ENCODE assay signal across 23 cellular contexts in the genomic region with DNA sequence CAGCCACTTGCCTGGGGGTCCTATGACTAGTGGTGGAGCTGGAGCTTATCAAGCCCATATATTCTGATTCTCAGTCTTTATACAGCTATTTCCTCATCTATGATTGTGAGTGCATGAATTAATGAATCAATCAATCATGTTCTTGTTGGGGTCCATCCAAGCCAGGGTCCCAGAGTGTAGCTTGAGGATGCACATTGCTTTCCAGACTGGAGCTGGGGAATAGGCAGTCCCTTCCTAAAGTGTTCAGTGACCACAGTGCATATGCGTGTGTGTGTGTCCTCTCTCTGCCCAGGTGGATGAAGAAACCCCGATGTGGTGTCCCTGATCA. TPM values are rescaled to one million over a fixed set of nuclear protein-coding genes. Genes with fewer than 3 reads are reported as not detected.
A peak's percentile ranks its signal among the peaks of the same experiment; 100 is the strongest.
DNase-seq lines count a peak whose midpoint lies in the region; ATAC-seq, FAIRE-seq and TF ChIP-seq lines count a peak whose summit lies in the region.
"Had no signal": no experiment of that assay in that cellular context is flagged by ENCODE, and none has a peak within 500 bp of the region (broad histone marks: within the 10 kb centered on the region; RNA-seq: fewer than 3 reads in every experiment).

No MANE protein-coding gene starts in this region.

- POLR2A ChIA-PET in activated CD4-positive, alpha-beta T cell treated with anti-CD3 and anti-CD28 coated beads, Interleukin-2, amount 10 ng/mL, durations not matched to agents 7 days and 5 days (lab: Charles Lee), result no interaction called here

- H3F3A ChIP-seq in Loucy (ENCODE audit: low read depth), result peaks cover 8% of the 10 kb centered on the region

- peaks cover 23% of the 10 kb centered on the region for H3K4me1 ChIP-seq in Loucy (ENCODE audit: insufficient read depth, low read length, poor library complexity, severe bottlenecking)
- peaks cover 3 to 5% of the 10 kb centered on the region in 2 donors for H3K4me1 ChIP-seq in small intestine (ENCODE audit: control insufficient read depth in 2 of 2, insufficient read depth in 1 of 2, low read depth in 1 of 2, low read length in 1 of 2)
- H3K4me1 ChIP-seq: SJCRH30, vagina had no signal

- no peaks in the 10 kb centered on the region for H3K9me3 Mint-ChIP-seq in activated CD4-positive, alpha-beta T cell treated with anti-CD3 and anti-CD28 coated beads, Interleukin-2, amount 10 ng/mL, durations not matched to agents 7 days and 5 days
- H3K9me3 Mint-ChIP-seq in activated naive CD8-positive, alpha-beta T cell treated with anti-CD3 and anti-CD28 coated beads, Interleukin-2, amount 50 U/mL, for 24 hours, result no peaks in the 10 kb centered on the region
- H3K9me3 Mint-ChIP-seq: HFFc6, mesothelial cell of epicardium, neural progenitor cell had no signal

- no peaks in the 10 kb centered on the region for H3K27me3 Mint-ChIP-seq in activated CD4-positive, alpha-beta T cell treated with anti-CD3 and anti-CD28 coated beads, Interleukin-2, amount 10 ng/mL, durations not matched to agents 7 days and 5 days
- H3K27me3 Mint-ChIP-seq in activated naive CD8-positive, alpha-beta T cell treated with anti-CD3 and anti-CD28 coated beads, Interleukin-2, amount 50 U/mL, for 24 hours, result no peaks in the 10 kb centered on the region

- whole genome bisulfite sequencing in small intestine, 3 donors, result 75 to 88% (median 85%) methylated on average over 2 of the region's 2 CpGs
- 92 to 93% methylated on average over 2 of the region's 2 CpGs for WGBS in lower leg skin, 2 donors

- no peak overlapping the region for H3K9ac ChIP-seq in Loucy (ENCODE audit: low read depth, low read length, poor library complexity, severe bottlenecking)
- H3K9ac ChIP-seq: neural progenitor cell had no signal

- H3K27ac ChIP-seq in small intestine (ENCODE audit: low read depth in 1 of 2, low read length in 1 of 2), result peak overlapping the region; percentile 36 to 84
- H3K27ac ChIP-seq: HL-60, neural progenitor cell, PC-9, SJCRH30, vagina had no signal

- CTCF ChIA-PET in activated CD4-positive, alpha-beta T cell treated with anti-CD3 and anti-CD28 coated beads, Interleukin-2, amount 10 ng/mL, durations not matched to agents 7 days and 5 days (lab: Charles Lee), result interaction anchor here (1.1 to 1.5 kb wide), 2 partner anchors 11 to 42 kb away, joined by 3 read pairs; no protein-coding TSS in a partner anchor

- H2AFZ ChIP-seq in Loucy (ENCODE audit: low read length), result no peak overlapping the region; the same call in 1 of the 2 replicates
- H2AFZ ChIP-seq: neural progenitor cell, PC-9 had no signal

- H3K79me2 ChIP-seq in Loucy (ENCODE audit: insufficient read depth, low read length), result no peaks in the 10 kb centered on the region

- no peaks in the 10 kb centered on the region for H3K27me3 ChIP-seq in Loucy (ENCODE audit: insufficient read depth, low read length, poor library complexity, severe bottlenecking)
- H3K27me3 ChIP-seq in small intestine (ENCODE audit: control insufficient read depth in 2 of 2, insufficient read depth in 2 of 2, low read length in 2 of 2), result no peaks in the 10 kb centered on the region
- H3K27me3 ChIP-seq: dorsolateral prefrontal cortex, neural progenitor cell, SJCRH30, vagina had no signal

- peak overlapping the region; percentile 5 for H3K4me3 Mint-ChIP-seq in activated CD4-positive, alpha-beta T cell treated with anti-CD3 and anti-CD28 coated beads, Interleukin-2, amount 10 ng/mL, durations not matched to agents 7 days and 5 days
- H3K4me3 Mint-ChIP-seq in activated naive CD8-positive, alpha-beta T cell treated with anti-CD3 and anti-CD28 coated beads, Interleukin-2, amount 50 U/mL, for 24 hours, result no peak overlapping the region
- H3K4me3 Mint-ChIP-seq: HFFc6, mesothelial cell of epicardium, neural progenitor cell had no signal

- H3K4me2 ChIP-seq in Loucy (ENCODE audit: low read depth, low read length, poor library complexity, severe bottlenecking), result peak overlapping the region; percentile 62
- H3K4me2 ChIP-seq: neural progenitor cell, PC-9 had no signal

- peaks cover 6% of the 10 kb centered on the region for H3K36me3 Mint-ChIP-seq in activated CD4-positive, alpha-beta T cell treated with anti-CD3 and anti-CD28 coated beads, Interleukin-2, amount 10 ng/mL, durations not matched to agents 7 days and 5 days (ENCODE audit: low read depth)
- peaks cover 6% of the 10 kb centered on the region for H3K36me3 Mint-ChIP-seq in activated naive CD8-positive, alpha-beta T cell treated with anti-CD3 and anti-CD28 coated beads, Interleukin-2, amount 50 U/mL, for 24 hours (ENCODE audit: low read depth)
- H3K36me3 Mint-ChIP-seq: neural progenitor cell had no signal

- TF ChIP-seq CTCF in Loucy (conservative IDR thresholded peaks at IDR 0.05; ENCODE audit: low read length) (no peak), lower leg skin (IDR thresholded peaks at IDR 0.05) (no peak)

- intact Hi-C loops in posterior vena cava (cut with DNase I), result no loop called here
- intact Hi-C loops in lower leg skin (cut with DNase I; ENCODE audit: low total_unique reads), result no loop called here

- ATAC-seq in activated naive CD8-positive, alpha-beta T cell treated with anti-CD3 and anti-CD28 coated beads, Interleukin-2, amount 50 U/mL, for 24 hours, result no peak
- ATAC-seq: esophagus mucosa had no signal

- H3K36me3 ChIP-seq in Loucy (ENCODE audit: insufficient read depth, low read length) (no peaks in the 10 kb centered on the region), small intestine (ENCODE audit: control insufficient read depth in 2 of 2, insufficient read depth in 2 of 2, low read length in 2 of 2) (no peaks in the 10 kb centered on the region)
- H3K36me3 ChIP-seq: neural progenitor cell, SJCRH30, vagina had no signal

- FAIRE-seq in small intestine (lab: Jason Lieb, UNC), result no peak

- H3K9me2 ChIP-seq in Loucy (replicated peaks; ENCODE audit: low read depth, low read length), result no peaks in the 10 kb centered on the region

- H4K20me1 ChIP-seq in Loucy (ENCODE audit: insufficient read depth, low read length, poor library complexity, severe bottlenecking), result no peaks in the 10 kb centered on the region

- TF ChIP-seq POLR2A in lower leg skin (IDR thresholded peaks at IDR 0.05), result no peak

- H3K9me3 ChIP-seq in Loucy (ENCODE audit: insufficient read depth, low read depth, low read length) (no peaks in the 10 kb centered on the region), small intestine (ENCODE audit: control insufficient read depth, low read depth) (no peaks in the 10 kb centered on the region)
- H3K9me3 ChIP-seq: SJCRH30, vagina had no signal

- H3K27ac Mint-ChIP-seq in activated CD4-positive, alpha-beta T cell treated with anti-CD3 and anti-CD28 coated beads, Interleukin-2, amount 10 ng/mL, durations not matched to agents 7 days and 5 days, result peak overlapping the region; percentile 97
- peak overlapping the region; percentile 59 for H3K27ac Mint-ChIP-seq in activated naive CD8-positive, alpha-beta T cell treated with anti-CD3 and anti-CD28 coated beads, Interleukin-2, amount 50 U/mL, for 24 hours
- H3K27ac Mint-ChIP-seq: HFFc6, mesothelial cell of epicardium had no signal

- DNase-seq in activated CD4-positive, alpha-beta T cell treated with anti-CD3 and anti-CD28 coated beads, Interleukin-2, amount 10 ng/mL, durations not matched to agents 7 days and 5 days, result no peak
- no peak for DNase-seq in activated CD4-positive, alpha-beta T cell treated with anti-CD3 and anti-CD28 coated beads for 48 hours
- no peak for DNase-seq in activated naive CD8-positive, alpha-beta T cell treated with anti-CD3 and anti-CD28 coated beads, Interleukin-2, amount 50 U/mL, for 24 hours
- no peak for DNase-seq in small intestine
- DNase-seq in DMS79 (lab: John Stamatoyannopoulos, UW), result no peak
- no peak for DNase-seq in posterior vena cava (ENCODE audit: low spot score)
- no peak for DNase-seq in lower leg skin (ENCODE audit: low spot score in 2 of 2)
- DNase-seq: activated CD4-positive, CD25-positive, alpha-beta regulatory T cell treated with anti-CD3 and anti-CD28 coated beads, Interleukin-2, amount 50 U/mL, for 72 hours; DMS79 treated with DMSO at 0.1 percent for 48 hours; dorsolateral prefrontal cortex; HFFc6; left colon; PC-9; SJCRH30; stimulated activated CD4-positive, alpha-beta T cell treated with anti-CD3 and anti-CD28 coated beads, Interleukin-4, amount 100 ng/mL, for 4 hours; T-helper 9 cell had no signal

- H3K4me1 Mint-ChIP-seq in activated CD4-positive, alpha-beta T cell treated with anti-CD3 and anti-CD28 coated beads, Interleukin-2, amount 10 ng/mL, durations not matched to agents 7 days and 5 days, result peaks cover 34% of the 10 kb centered on the region
- peaks cover 19% of the 10 kb centered on the region for H3K4me1 Mint-ChIP-seq in activated naive CD8-positive, alpha-beta T cell treated with anti-CD3 and anti-CD28 coated beads, Interleukin-2, amount 50 U/mL, for 24 hours

- H3K4me3 ChIP-seq in Loucy (ENCODE audit: low read length, poor library complexity, severe bottlenecking), result peak overlapping the region; percentile 6
- no peak overlapping the region for H3K4me3 ChIP-seq in small intestine (ENCODE audit: low read depth in 1 of 2, low read length in 2 of 2)
- H3K4me3 ChIP-seq in lower leg skin (ENCODE audit: low read depth, poor library complexity, severe bottlenecking), result no peak overlapping the region
- H3K4me3 ChIP-seq: dorsolateral prefrontal cortex, neural progenitor cell, PC-9, SJCRH30, vagina had no signal

RNA-seq across cellular contexts. Expression of a gene that starts 25.1 kb away (rescaled TPM):
- total RNA-seq in activated CD4-positive, alpha-beta T cell treated with anti-CD3 and anti-CD28 coated beads, Interleukin-2, amount 10 ng/mL, durations not matched to agents 7 days and 5 days, result not detected
- 1 to 10 TPM in 1 of 3 donors, under 1 TPM in 2; 0.54 to 1.3 (median 0.67) TPM for polyA plus RNA-seq in small intestine
- total RNA-seq in posterior vena cava, result under 1 TPM; 0.52 to 0.88 TPM
- under 1 TPM in 3 of 4 donors, not detected in 1; 0.11 to 0.71 (median 0.27) TPM for total RNA-seq in lower leg skin
- total RNA-seq: SJCRH30 had no signal

RNA-seq across cellular contexts. Expression of a gene that starts 26.3 kb away (rescaled TPM):
- 10 to 100 TPM; 46.7 to 48.3 TPM for total RNA-seq in activated CD4-positive, alpha-beta T cell treated with anti-CD3 and anti-CD28 coated beads, Interleukin-2, amount 10 ng/mL, durations not matched to agents 7 days and 5 days
- polyA plus RNA-seq in small intestine, result 10 to 100 TPM; 28.4 to 88.8 (median 57.8) TPM
- total RNA-seq in posterior vena cava (10 to 100 TPM; 40.4 to 54.6 TPM), lower leg skin (10 to 100 TPM; 22.7 to 47.6 (median 25.4) TPM)

RNA-seq across cellular contexts. Expression of a gene that starts 33.0 kb away (rescaled TPM):
- total RNA-seq in activated CD4-positive, alpha-beta T cell treated with anti-CD3 and anti-CD28 coated beads, Interleukin-2, amount 10 ng/mL, durations not matched to agents 7 days and 5 days, result 10 to 100 TPM; 87.4 to 93.3 TPM
- polyA plus RNA-seq in small intestine, result 100 to 1,000 TPM; 255 to 394 (median 313) TPM
- total RNA-seq in posterior vena cava, result 10 to 100 TPM; 61.9 to 89.7 TPM
- total RNA-seq in lower leg skin, result 100 to 1,000 TPM; 148 to 240 (median 177) TPM

RNA-seq across cellular contexts. Expression of a gene that starts 40.6 kb away (rescaled TPM):
- total RNA-seq in activated CD4-positive, alpha-beta T cell treated with anti-CD3 and anti-CD28 coated beads, Interleukin-2, amount 10 ng/mL, durations not matched to agents 7 days and 5 days, result not detected
- under 1 TPM in 1 of 3 donors, not detected in 2; 0.27 TPM for polyA plus RNA-seq in small intestine
- total RNA-seq in posterior vena cava (not detected), lower leg skin (10 to 100 TPM; 54.4 to 85.7 (median 68.6) TPM)
- total RNA-seq: HFFc6, mesothelial cell of epicardium, PC-9, pulmonary artery endothelial cell, SJCRH30 had no signal
